Comparison of ENCODE assay signal across 1 cellular context in genomic region chr12:6140646-6141045, GRCh38.
TF ChIP-seq lines count a peak whose summit lies in the region.

No MANE protein-coding gene starts in this region.

TF ChIP-seq in K562, 482 proteins besides CTCF, POLR2A, EP300 and RAD21:
- TF ChIP-seq KHSRP (IDR thresholded peaks at IDR 0.05) (no peak), SRSF3 (IDR thresholded peaks at IDR 0.05; ENCODE audit: insufficient read depth, low read length) (no peak), NR2C1 (IDR thresholded peaks at IDR 0.05) (peak; percentile 27; the same call in 1 of the 2 replicates), NR2C1 (tag; IDR thresholded peaks at IDR 0.05) (no peak)
TF ChIP-seq in K562: peak in this region for 1.
